ENCODE assay signal across 8 cellular contexts in the genomic region with DNA sequence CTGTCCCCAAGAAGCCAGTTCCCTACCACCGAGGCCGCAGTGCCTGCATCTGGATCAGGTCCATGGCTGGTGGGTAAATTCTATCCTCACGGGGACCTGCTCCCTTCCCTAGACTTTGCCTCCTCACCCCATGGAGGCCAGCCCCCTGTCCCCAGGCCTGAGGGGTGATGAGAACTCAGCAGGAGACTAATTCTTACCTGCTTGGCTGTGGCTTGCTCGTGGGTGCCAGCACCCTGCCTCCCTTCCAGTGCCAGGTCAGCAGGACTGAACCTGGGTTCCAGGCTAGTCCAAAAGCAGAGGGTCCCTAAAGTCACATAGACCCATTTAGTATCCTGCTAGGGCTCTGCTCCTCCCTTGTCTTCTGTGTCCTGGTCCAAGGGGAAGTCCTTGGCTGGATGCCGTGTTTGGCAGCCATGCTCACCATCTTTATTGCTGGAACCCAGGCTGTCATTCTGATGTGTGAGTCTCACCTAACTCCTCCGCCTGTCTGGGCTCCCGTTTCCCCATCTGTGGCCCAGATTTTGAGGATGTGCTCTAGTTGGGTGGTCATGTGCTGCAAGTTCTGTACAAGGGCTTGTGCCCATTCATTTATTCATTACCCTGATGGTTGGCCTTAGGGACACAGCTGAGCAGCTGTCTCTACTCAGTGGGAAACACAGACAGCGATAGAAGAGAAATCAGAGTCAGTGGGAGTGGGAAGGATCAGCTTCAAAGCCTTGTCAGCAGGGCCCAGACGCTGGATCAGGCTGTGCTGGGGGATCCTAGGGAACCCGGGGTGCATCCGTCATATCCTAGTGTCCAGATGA. TPM values are rescaled to one million over a fixed set of nuclear protein-coding genes. Genes with fewer than 3 reads are reported as not detected.
DNase-seq lines count a peak whose midpoint lies in the region; ATAC-seq and TF ChIP-seq lines count a peak whose summit lies in the region.

No MANE protein-coding gene starts in this region.

- peaks cover 16 to 30% (median 24%) of the 10 kb centered on the region in 3 donors for H3K4me1 Mint-ChIP-seq in CD8-positive, alpha-beta memory T cell

- H3K9ac ChIP-seq in iPS-15b (ENCODE audit: low read depth, low read length), result peak overlapping the region; percentile 65

- TF ChIP-seq CTCF in HL-60 (IDR thresholded peaks at IDR 0.05; ENCODE audit: insufficient read depth, low read length) (no peak), ascending aorta (IDR thresholded peaks at IDR 0.05) (no peak), gastrocnemius medialis (IDR thresholded peaks at IDR 0.05 in 4 of 5, conservative IDR thresholded peaks at IDR 0.05 in 1 of 5) (no peak)

- no peaks in the 10 kb centered on the region for H3K27me3 ChIP-seq in CD8-positive, alpha-beta memory T cell (ENCODE audit: insufficient read depth, low read length, poor library complexity, severe bottlenecking)
- H3K27me3 ChIP-seq in HL-60 (ENCODE audit: insufficient read depth, poor library complexity, severe bottlenecking), result no peaks in the 10 kb centered on the region
- H3K27me3 ChIP-seq in ascending aorta, result no peaks in the 10 kb centered on the region
- no peaks in the 10 kb centered on the region for H3K27me3 ChIP-seq in iPS-15b (ENCODE audit: control insufficient read depth, insufficient read depth, low read length)
- no peaks in the 10 kb centered on the region for H3K27me3 ChIP-seq in gastrocnemius medialis

- no peaks in the 10 kb centered on the region for H3K27me3 Mint-ChIP-seq in CD8-positive, alpha-beta memory T cell

- H3K9me3 ChIP-seq in CD8-positive, alpha-beta memory T cell (ENCODE audit: low read length), result no peaks in the 10 kb centered on the region
- H3K9me3 ChIP-seq in ascending aorta, result no peaks in the 10 kb centered on the region
- H3K9me3 ChIP-seq in iPS-15b (ENCODE audit: control insufficient read depth, insufficient read depth, low read length), result no peaks in the 10 kb centered on the region
- no peaks in the 10 kb centered on the region for H3K9me3 ChIP-seq in gastrocnemius medialis

- no peaks in the 10 kb centered on the region for H3K9me3 Mint-ChIP-seq in CD8-positive, alpha-beta memory T cell

- in situ Hi-C loops in gastrocnemius medialis (cut with MboI; ENCODE audit: low sequenced_read_pairs in 4 of 4), result no loop called here

- peak overlapping the region; percentile 72 for H3K27ac ChIP-seq in CD8-positive, alpha-beta memory T cell (ENCODE audit: low read depth, low read length)
- H3K27ac ChIP-seq in HL-60 (replicated peaks) (no peak overlapping the region), ascending aorta (peak overlapping the region; percentile 86 to 88), gastrocnemius medialis (peak overlapping the region; percentile 85 to 92 (median 90))

- CTCF ChIA-PET in CD8-positive, alpha-beta memory T cell (lab: Charles Lee), result no interaction called here

- peaks cover 0 to 3% (median 2%) of the 10 kb centered on the region in 3 donors for H3K36me3 Mint-ChIP-seq in CD8-positive, alpha-beta memory T cell

- no peak for TF ChIP-seq POLR2A in gastrocnemius medialis (IDR thresholded peaks at IDR 0.05)

- H3K27ac Mint-ChIP-seq in CD8-positive, alpha-beta memory T cell, result peak overlapping the region; percentile 69 to 97 (median 88)

- peak overlapping the region; percentile 74 for H3K4me3 ChIP-seq in CD8-positive, alpha-beta memory T cell (ENCODE audit: low read length)
- H3K4me3 ChIP-seq in HL-60 (replicated peaks; ENCODE audit: insufficient read depth, low read length) (peak overlapping the region; percentile 87), ascending aorta (peak overlapping the region; percentile 67 to 84), iPS-15b (ENCODE audit: low read depth, low read length) (peak overlapping the region; percentile 82), gastrocnemius medialis (peak overlapping the region; percentile 66 to 91 (median 80))

- peaks cover 17% of the 10 kb centered on the region for H3K4me1 ChIP-seq in CD8-positive, alpha-beta memory T cell (ENCODE audit: insufficient read depth, low read length)
- H3K4me1 ChIP-seq in ascending aorta (peaks cover 0 to 14% of the 10 kb centered on the region in 2 donors), iPS-15b (ENCODE audit: control insufficient read depth, insufficient read depth, low read length) (no peaks in the 10 kb centered on the region), gastrocnemius medialis (peaks cover 14% of the 10 kb centered on the region in 2 donors)

- POLR2A ChIA-PET in CD8-positive, alpha-beta memory T cell (lab: Charles Lee), result interaction anchor here (0.5 to 2.1 kb wide), 2 partner anchors 24 to 130 kb away, joined by 7 read pairs; partner anchors contain the start of gene SLC8B1

- peak in 1 of 5 donors; percentile 6 for DNase-seq in CD8-positive, alpha-beta memory T cell
- DNase-seq in HL-60 (ENCODE audit: low read depth in 1 of 2, low spot score in 1 of 2) (no peak), ascending aorta (ENCODE audit: low spot score in 2 of 2) (no peak), gastrocnemius medialis (peak in 1 of 2 donors; percentile 31), SW 1271 (lab: John Stamatoyannopoulos, UW) (no peak), NCI-H510A (lab: John Stamatoyannopoulos, UW) (no peak)

- ATAC-seq in gastrocnemius medialis (no peak), GM18519 (IDR thresholded peaks at IDR 0.05; ENCODE audit: low FRiP score, unreplicated experiment) (no peak)

- peak overlapping the region; percentile 82 to 97 (median 86) for H3K4me3 Mint-ChIP-seq in CD8-positive, alpha-beta memory T cell

- intact Hi-C loops in ascending aorta (cut with DNase I), result loop anchor here (2.0 kb wide), 1 partner anchor 607 kb away; the partner anchor contains the start of gene RBM19
- intact Hi-C loops in gastrocnemius medialis (cut with DNase I; ENCODE audit: low total_unique reads), result loop anchor here (2.0 kb wide), 2 partner anchors 167 to 175 kb away; partner anchors contain the start of genes DDX54 and RITA1

- no peaks in the 10 kb centered on the region for H3K36me3 ChIP-seq in CD8-positive, alpha-beta memory T cell (ENCODE audit: insufficient read depth, low read length)
- H3K36me3 ChIP-seq in ascending aorta (peaks cover 0 to 3% of the 10 kb centered on the region in 2 donors), iPS-15b (ENCODE audit: control insufficient read depth, insufficient read depth, low read length) (no peaks in the 10 kb centered on the region), gastrocnemius medialis (no peaks in the 10 kb centered on the region)

RNA-seq across cellular contexts. Expression of gene PLBD2, which starts 0.9 kb away (rescaled TPM):
- 10 to 100 TPM; 19.5 to 20.7 TPM for total RNA-seq in CD8-positive, alpha-beta memory T cell
- polyA plus RNA-seq in CD8-positive, alpha-beta memory T cell, result 10.0 TPM
- total RNA-seq in ascending aorta (55.1 TPM), gastrocnemius medialis (10 to 100 TPM; 12.0 to 28.9 (median 26.8) TPM)

RNA-seq across cellular contexts. Expression of gene SLC8B1, which starts 24.4 kb away (rescaled TPM):
- total RNA-seq in CD8-positive, alpha-beta memory T cell, result 10 to 100 TPM; 14.9 to 16.8 TPM
- 26.8 TPM for polyA plus RNA-seq in CD8-positive, alpha-beta memory T cell
- 114 TPM for total RNA-seq in ascending aorta
- total RNA-seq in gastrocnemius medialis, result 10 to 100 TPM in 3 of 4 donors, 1 to 10 TPM in 1; 8.2 to 21.2 (median 14.5) TPM

RNA-seq across cellular contexts. Expression of gene SDS, which starts 44.4 kb away (rescaled TPM):
- total RNA-seq in CD8-positive, alpha-beta memory T cell, result under 1 TPM; 0.18 to 0.20 TPM
- polyA plus RNA-seq in CD8-positive, alpha-beta memory T cell, result not detected
- total RNA-seq in ascending aorta (34.5 TPM), gastrocnemius medialis (1 to 10 TPM in 2 of 4 donors, under 1 TPM in 2; 0.34 to 2.4 (median 0.86) TPM)

Comparison
In these comparisons a context has a peak if more than half of its experiments do, and no peak if none do; other contexts are left out.
1. RNA of gene SDS, which starts 44.4 kb away (total RNA-seq): 34.5 TPM in ascending aorta (single experiment); 0.34 to 2.4 TPM in gastrocnemius medialis and 0.18 to 0.20 TPM in CD8-positive, alpha-beta memory T cell; every median in the first group is over 10 times any median in the second.
2. Peak in every context shown above with its lines, with median percentiles within 50 percentile points of each other: H3K4me3 ChIP-seq.